2 cellular contexts compared by ENCODE assay signal in the genomic region with DNA sequence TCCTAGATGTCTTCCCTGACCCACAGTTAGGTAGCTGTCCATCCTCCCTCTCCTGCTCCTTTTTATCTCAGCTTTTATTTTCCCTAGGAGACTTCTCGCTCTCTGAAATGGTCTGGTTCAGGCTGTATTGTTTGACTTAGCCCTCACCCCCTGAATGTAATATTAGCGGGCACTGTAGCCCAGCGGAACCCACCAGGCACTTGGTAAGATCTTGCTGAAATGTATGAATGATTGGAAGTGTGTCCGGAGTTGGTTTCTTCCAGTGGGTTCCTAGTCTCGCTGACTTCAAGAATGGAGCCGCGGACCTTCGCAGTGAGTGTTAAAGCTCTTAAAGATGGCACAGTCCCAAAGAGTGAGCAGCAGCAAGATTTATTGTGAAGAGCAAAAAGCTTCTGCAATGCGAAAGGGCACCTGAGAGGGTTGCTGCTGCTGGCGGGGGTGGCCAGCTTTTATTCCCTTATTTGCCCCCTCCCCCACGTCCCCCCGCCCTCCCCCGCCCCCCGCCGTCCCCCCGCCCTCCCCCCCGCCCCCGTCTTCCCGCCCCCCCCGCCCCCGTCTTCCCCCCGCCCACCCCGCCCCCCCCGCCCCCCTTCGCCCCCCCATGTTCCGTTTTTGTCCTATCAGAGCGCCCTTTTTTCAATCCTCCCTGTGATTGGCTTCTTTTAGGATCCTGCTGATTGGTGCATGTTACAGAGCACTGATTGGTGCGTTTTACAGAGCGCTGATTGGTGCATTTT.
TF ChIP-seq lines count a peak whose summit lies in the region.

No MANE protein-coding gene starts in this region.

TF ChIP-seq in GM12878, 131 proteins besides CTCF, POLR2A, EP300 and RAD21:
- TF ChIP-seq FOS (IDR thresholded peaks at IDR 0.05; ENCODE audit: borderline replicate concordance, extremely low read depth, insufficient read length) = peak; percentile 12
- no peak for TF ChIP-seq SUPT20H (IDR thresholded peaks at IDR 0.05; ENCODE audit: borderline replicate concordance, control insufficient read depth, low read depth, low read length)

TF ChIP-seq in liver, 16 proteins besides CTCF, POLR2A, EP300 and RAD21:
- no peak for TF ChIP-seq EGR1 (IDR thresholded peaks at IDR 0.05; ENCODE audit: low read depth in 2 of 2)
- no peak for TF ChIP-seq HNF4G (IDR thresholded peaks at IDR 0.05)
- TF ChIP-seq SP1 (IDR thresholded peaks at IDR 0.05) = no peak
- no peak for TF ChIP-seq JUND (IDR thresholded peaks at IDR 0.05)
- no peak for TF ChIP-seq YY1 (IDR thresholded peaks at IDR 0.05)
- TF ChIP-seq GABPA (IDR thresholded peaks at IDR 0.05 in 1 of 2, conservative IDR thresholded peaks at IDR 0.05 in 1 of 2) = no peak
- TF ChIP-seq RXRA (IDR thresholded peaks at IDR 0.05) = no peak
- TF ChIP-seq, protein P1, sequence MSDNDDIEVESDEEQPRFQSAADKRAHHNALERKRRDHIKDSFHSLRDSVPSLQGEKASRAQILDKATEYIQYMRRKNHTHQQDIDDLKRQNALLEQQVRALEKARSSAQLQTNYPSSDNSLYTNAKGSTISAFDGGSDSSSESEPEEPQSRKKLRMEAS (IDR thresholded peaks at IDR 0.05) = no peak
- no peak for TF ChIP-seq TAF1 (conservative IDR thresholded peaks at IDR 0.05)
- TF ChIP-seq NR2F2 (IDR thresholded peaks at IDR 0.05) = no peak
- no peak for TF ChIP-seq ATF3 (IDR thresholded peaks at IDR 0.05)
- no peak for TF ChIP-seq FOXA1 (IDR thresholded peaks at IDR 0.05)
- TF ChIP-seq, protein P2, sequence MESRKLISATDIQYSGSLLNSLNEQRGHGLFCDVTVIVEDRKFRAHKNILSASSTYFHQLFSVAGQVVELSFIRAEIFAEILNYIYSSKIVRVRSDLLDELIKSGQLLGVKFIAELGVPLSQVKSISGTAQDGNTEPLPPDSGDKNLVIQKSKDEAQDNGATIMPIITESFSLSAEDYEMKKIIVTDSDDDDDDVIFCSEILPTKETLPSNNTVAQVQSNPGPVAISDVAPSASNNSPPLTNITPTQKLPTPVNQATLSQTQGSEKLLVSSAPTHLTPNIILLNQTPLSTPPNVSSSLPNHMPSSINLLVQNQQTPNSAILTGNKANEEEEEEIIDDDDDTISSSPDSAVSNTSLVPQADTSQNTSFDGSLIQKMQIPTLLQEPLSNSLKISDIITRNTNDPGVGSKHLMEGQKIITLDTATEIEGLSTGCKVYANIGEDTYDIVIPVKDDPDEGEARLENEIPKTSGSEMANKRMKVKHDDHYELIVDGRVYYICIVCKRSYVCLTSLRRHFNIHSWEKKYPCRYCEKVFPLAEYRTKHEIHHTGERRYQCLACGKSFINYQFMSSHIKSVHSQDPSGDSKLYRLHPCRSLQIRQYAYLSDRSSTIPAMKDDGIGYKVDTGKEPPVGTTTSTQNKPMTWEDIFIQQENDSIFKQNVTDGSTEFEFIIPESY (IDR thresholded peaks at IDR 0.05) = no peak
- no peak for TF ChIP-seq REST (IDR thresholded peaks at IDR 0.05)
